Comparison of ENCODE assay signal across 8 cellular contexts in genomic region chr1:111769517-111770146, GRCh38. TPM values are rescaled to one million over a fixed set of nuclear protein-coding genes. Genes with fewer than 3 reads are reported as not detected.
DNase-seq lines count a peak whose midpoint lies in the region; ATAC-seq, FAIRE-seq and TF ChIP-seq lines count a peak whose summit lies in the region.

No MANE protein-coding gene starts in this region.

- TF ChIP-seq POLR2A in testis (IDR thresholded peaks at IDR 0.05), result no peak

- H3K27ac ChIP-seq in dorsolateral prefrontal cortex (peak overlapping the region in 8 of 59 donors; percentile 3 to 76 (median 24)), mesendoderm (ENCODE audit: low read depth, low read length) (no peak overlapping the region), testis (no peak overlapping the region)

- no peak overlapping the region for H3K4me3 ChIP-seq in dorsolateral prefrontal cortex
- H3K4me3 ChIP-seq in mesendoderm (ENCODE audit: low read length), result no peak overlapping the region
- H3K4me3 ChIP-seq in testis, result no peak overlapping the region

- H3K18ac ChIP-seq in mesendoderm (ENCODE audit: low read length), result no peak overlapping the region

- H3K56ac ChIP-seq in mesendoderm (ENCODE audit: low read length), result no peak overlapping the region

- no peak overlapping the region for H4K8ac ChIP-seq in mesendoderm (ENCODE audit: low read depth, low read length)

- H3K36me3 ChIP-seq in mesendoderm (ENCODE audit: control insufficient read depth, insufficient read depth, low read length) (peaks cover 3% of the 10 kb centered on the region), testis (ENCODE audit: low read depth, missing control alignments) (no peaks in the 10 kb centered on the region)

- DNase-seq in Right ventricle myocardium inferior (ENCODE audit: missing footprints), result no peak
- no peak for DNase-seq in cardiac septum (ENCODE audit: low spot score)
- DNase-seq in NCI-H1694 treated with DMSO at 0.1 percent for 48 hours (lab: John Stamatoyannopoulos, UW), result peak; percentile 67
- DNase-seq in dorsolateral prefrontal cortex, result peak in 1 of 10 donors; percentile 44
- peak; percentile 45 for DNase-seq in mesendoderm
- DNase-seq in testis, result peak; percentile 53

- H3K79me2 ChIP-seq in mesendoderm (ENCODE audit: control insufficient read depth, insufficient read depth, low read length), result no peaks in the 10 kb centered on the region

- no peak overlapping the region for H4K5ac ChIP-seq in mesendoderm (ENCODE audit: low read length)

- FAIRE-seq in TTC549 (lab: Jason Lieb, UNC), result peak; percentile 77

- H3K79me1 ChIP-seq in mesendoderm (ENCODE audit: low read length), result no peaks in the 10 kb centered on the region

- peak; percentile 48 for ATAC-seq in Right ventricle myocardium inferior
- ATAC-seq in HG03139 (IDR thresholded peaks at IDR 0.05; ENCODE audit: unreplicated experiment), result no peak

- no peak overlapping the region for H3K23ac ChIP-seq in mesendoderm (ENCODE audit: low read length)

- H3K4me1 ChIP-seq in mesendoderm (ENCODE audit: control insufficient read depth, low read depth, low read length) (no peaks in the 10 kb centered on the region), testis (no peaks in the 10 kb centered on the region)

- intact Hi-C loops in Right ventricle myocardium inferior (cut with DNase I), result loop anchor here (2.0 kb wide), 1 partner anchor 289 kb away; no protein-coding TSS in a partner anchor
- intact Hi-C loops in cardiac septum (cut with DNase I), result loop anchor here (10.0 kb wide), 1 partner anchor 545 kb away; the partner anchor contains the start of gene CHI3L2
- intact Hi-C loops in dorsolateral prefrontal cortex (cut with DNase I), result loop anchor here in 1 of 2 donors (5.0 to 10.0 kb wide), 2 partner anchors 223 to 545 kb away; partner anchors contain the start of gene CHI3L2
- intact Hi-C loops in testis (cut with DNase I; ENCODE audit: low total_unique reads), result no loop called here

- H3K9ac ChIP-seq in mesendoderm (ENCODE audit: low read length), result no peak overlapping the region

- H2BK120ac ChIP-seq in mesendoderm (ENCODE audit: low read depth, low read length), result no peak overlapping the region

- no peak overlapping the region for H2BK15ac ChIP-seq in mesendoderm (replicated peaks; ENCODE audit: low read depth)

- no peak overlapping the region for H2BK5ac ChIP-seq in mesendoderm (ENCODE audit: low read length)

- no peak overlapping the region for H3K4ac ChIP-seq in mesendoderm (ENCODE audit: low read depth, low read length)

- no peaks in the 10 kb centered on the region for H3K27me3 ChIP-seq in dorsolateral prefrontal cortex
- H3K27me3 ChIP-seq in mesendoderm (ENCODE audit: insufficient read depth, low read length, poor library complexity), result no peaks in the 10 kb centered on the region
- H3K27me3 ChIP-seq in testis, result no peaks in the 10 kb centered on the region

- no peak overlapping the region for H2AK5ac ChIP-seq in mesendoderm (ENCODE audit: low read length)

- no CpG with 5 or more reads among the region's 6 CpGs for WGBS in mesendoderm (ENCODE audit: extremely low coverage, insufficient coverage, low lambda C conversion rate)
- 35 to 38% methylated on average over 6 of the region's 6 CpGs for WGBS in testis, 2 donors

- H3K4me2 ChIP-seq in mesendoderm (ENCODE audit: low read length), result no peak overlapping the region

- peak; percentile 71 to 97 (median 86) for TF ChIP-seq CTCF in dorsolateral prefrontal cortex (IDR thresholded peaks at IDR 0.05 in 54 of 56, conservative IDR thresholded peaks at IDR 0.05 in 2 of 56; ENCODE audit: low read depth in 1 of 56, partially characterized antibody in 56 of 56)
- peak; percentile 66 to 86 (median 79) for TF ChIP-seq CTCF in testis (IDR thresholded peaks at IDR 0.05)

- H3K9me3 ChIP-seq in testis, result no peaks in the 10 kb centered on the region

RNA-seq across cellular contexts. Expression of gene DDX20, which starts 13.9 kb away (rescaled TPM):
- total RNA-seq in Right ventricle myocardium inferior (6.6 TPM), cardiac septum (7.6 TPM), dorsolateral prefrontal cortex (10 to 100 TPM in 38 of 120 experiments, 1 to 10 TPM in 82; 4.2 to 18.7 (median 8.9) TPM), testis (100 to 1,000 TPM in 1 of 2 donors, 10 to 100 TPM in 1; 86.3 to 168 TPM)
- polyA plus RNA-seq in mesendoderm (2013, experiment 1 of 2), result 19.7 TPM
- polyA plus RNA-seq in mesendoderm (2013, experiment 2 of 2), result 20.0 TPM
- 148 TPM for polyA plus RNA-seq in testis (ENCODE audit: insufficient read depth, low read depth, low replicate concordance)

RNA-seq across cellular contexts. Expression of gene INKA2, which starts 30.4 kb away (rescaled TPM):
- total RNA-seq in Right ventricle myocardium inferior (28.5 TPM), cardiac septum (13.7 TPM), dorsolateral prefrontal cortex (10 to 100 TPM; 14.0 to 81.6 (median 44.7) TPM), testis (1 to 10 TPM; 6.7 to 8.5 TPM)
- polyA plus RNA-seq in mesendoderm (2013, experiment 1 of 2), result 0.70 TPM
- 0.92 TPM for polyA plus RNA-seq in mesendoderm (2013, experiment 2 of 2)
- 8.3 TPM for polyA plus RNA-seq in testis (ENCODE audit: insufficient read depth, low read depth, low replicate concordance)

Comparison
In these comparisons a context has a peak if more than half of its experiments do, and no peak if none do; other contexts are left out.
1. DNase-seq: peak in NCI-H1694 treated with DMSO at 0.1 percent for 48 hours (single experiment), mesendoderm (single experiment) and testis (single experiment); none in Right ventricle myocardium inferior (single experiment) and cardiac septum (single experiment).
2. RNA of gene DDX20, which starts 13.9 kb away (total RNA-seq): 86.3 to 168 TPM in testis; 4.2 to 18.7 TPM in dorsolateral prefrontal cortex, 7.6 TPM in cardiac septum (single experiment) and 6.6 TPM in Right ventricle myocardium inferior (single experiment); every median in the first group is over 4 times any median in the second.